In the genomic region with DNA sequence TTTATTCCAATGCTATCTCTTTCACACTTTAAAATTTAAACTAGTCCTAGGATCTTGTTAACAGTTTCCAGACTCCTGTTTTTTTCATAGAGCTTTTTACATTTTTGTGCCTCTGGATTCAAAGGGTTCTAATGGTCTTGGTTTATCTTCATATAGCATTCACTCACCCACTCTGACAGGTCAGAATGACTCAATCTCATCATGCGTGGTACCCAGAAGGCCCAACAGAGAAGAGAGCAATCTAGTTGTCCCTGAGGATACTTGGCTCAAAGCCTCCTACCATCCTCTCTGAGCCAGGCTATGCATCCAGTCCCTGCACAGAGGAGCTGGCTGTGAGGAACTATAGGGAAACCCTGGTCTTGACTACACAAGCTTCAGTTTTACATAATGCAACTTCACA, we compare ENCODE assay signal across 25 cellular contexts. TPM values are rescaled to one million over a fixed set of nuclear protein-coding genes. Genes with fewer than 3 reads are reported as not detected.
DNase-seq lines count a peak whose midpoint lies in the region; ATAC-seq and TF ChIP-seq lines count a peak whose summit lies in the region.
"Had no signal": no experiment of that assay in that cellular context is flagged by ENCODE, and none has a peak within 500 bp of the region (broad histone marks: within the 10 kb centered on the region; RNA-seq: fewer than 3 reads in every experiment).

No MANE protein-coding gene starts in this region.

- peaks cover 27% of the 10 kb centered on the region for H3F3A ChIP-seq in SK-N-SH (replicated peaks; ENCODE audit: insufficient read depth)

- peak overlapping the region; percentile 62 for H3K27ac Mint-ChIP-seq in activated T-cell treated with anti-CD3 and anti-CD28 coated beads, Interleukin-2, amount 50 U/mL, for 24 hours
- peak overlapping the region; percentile 97 for H3K27ac Mint-ChIP-seq in type B pancreatic cell
- H3K27ac Mint-ChIP-seq: GM23338 had no signal

- peaks cover 83% of the 10 kb centered on the region for H3K36me3 Mint-ChIP-seq in activated T-cell treated with anti-CD3 and anti-CD28 coated beads, Interleukin-2, amount 50 U/mL, for 24 hours (ENCODE audit: low read depth)
- peaks cover 50% of the 10 kb centered on the region for H3K36me3 Mint-ChIP-seq in activated T-cell treated with anti-CD3 and anti-CD28 coated beads, Interleukin-2, amount 50 U/mL, for 4 hours (ENCODE audit: insufficient read depth)
- peaks cover 26% of the 10 kb centered on the region for H3K36me3 Mint-ChIP-seq in type B pancreatic cell

- H3K27me3 ChIP-seq in SK-N-SH (ENCODE audit: insufficient read depth), result no peaks in the 10 kb centered on the region
- H3K27me3 ChIP-seq: sigmoid colon had no signal

- H2AFZ ChIP-seq in SK-N-SH (ENCODE audit: low read depth), result no peak overlapping the region
- H2AFZ ChIP-seq: GM23338 had no signal

- CTCF ChIA-PET in SK-N-SH (lab: Yijun Ruan, JAX), result interaction anchor here (1.3 kb wide), 1 partner anchor 475 kb away, joined by 3 read pairs; no protein-coding TSS in a partner anchor

- 35% methylated on average over 1 of the region's 1 CpG for WGBS in SK-N-SH (ENCODE audit: low lambda C conversion rate)

- H3K4me1 Mint-ChIP-seq in activated T-cell treated with anti-CD3 and anti-CD28 coated beads, Interleukin-2, amount 50 U/mL, for 24 hours (ENCODE audit: low read depth), result peaks cover 94% of the 10 kb centered on the region
- peaks cover 89% of the 10 kb centered on the region for H3K4me1 Mint-ChIP-seq in activated T-cell treated with anti-CD3 and anti-CD28 coated beads, Interleukin-2, amount 50 U/mL, for 4 hours (ENCODE audit: low read depth)
- peaks cover 46% of the 10 kb centered on the region for H3K4me1 Mint-ChIP-seq in type B pancreatic cell (ENCODE audit: unreplicated experiment)

- no peak overlapping the region for H3K4me2 ChIP-seq in SK-N-SH

- no peak overlapping the region for H3K9ac ChIP-seq in SK-N-SH

- DNase-seq in activated T-cell treated with anti-CD3 and anti-CD28 coated beads, Interleukin-2, amount 50 U/mL, for 24 hours, result no peak
- no peak for DNase-seq in activated T-cell treated with anti-CD3 and anti-CD28 coated beads, Interleukin-2, amount 50 U/mL, for 4 hours
- no peak for DNase-seq in SK-N-SH
- no peak for DNase-seq in epithelial cell of prostate (ENCODE audit: low read depth, low spot score)
- no peak for DNase-seq in type B pancreatic cell (ENCODE audit: extremely low spot score, unreplicated experiment)
- DNase-seq in stimulated activated naive CD4-positive, alpha-beta T cell treated with Interleukin-2 at 50 U/mL for 16 hours (lab: John Stamatoyannopoulos, UW), result no peak
- DNase-seq: activated CD4-positive, alpha-beta memory T cell treated with anti-CD3 and anti-CD28 coated beads, Interleukin-2, amount 10 ng/mL, durations not matched to agents 7 days and 5 days; C1 segment of cervical spinal cord; foreskin fibroblast; hippocampal formation; NCI-H1105 treated with DMSO at 0.1 percent for 48 hours; NCI-H2107; NCI-H524 treated with DMSO at 0.1 percent for 48 hours; posterior cingulate gyrus; SHP77; sigmoid colon; stimulated activated CD4-positive, alpha-beta T cell treated with anti-CD3 and anti-CD28 coated beads, Interleukin-1b, Interleukin-23, amount 100 ng/mL, for 48 hours; stimulated activated naive CD8-positive, alpha-beta T cell treated with anti-CD3 and anti-CD28 coated beads, Interleukin-15, Interleukin-2, amounts not matched to agents 100 U/mL and 50 U/mL, for 24 hours; WERI-Rb-1 had no signal

- peaks cover 14 to 71% of the 10 kb centered on the region in 2 experiments for H3K4me1 ChIP-seq in SK-N-SH (ENCODE audit: control insufficient read depth in 1 of 2, insufficient read depth in 2 of 2, low read depth in 1 of 2, low read length in 1 of 2)

- POLR2A ChIA-PET in SK-N-SH (lab: Yijun Ruan, JAX), result no interaction called here

- TF ChIP-seq CTCF in SK-N-SH (IDR thresholded peaks at IDR 0.05) (no peak), type B pancreatic cell (conservative IDR thresholded peaks at IDR 0.05) (no peak)

- H3K27ac ChIP-seq in SK-N-SH (ENCODE audit: low read depth in 2 of 2, low read length in 1 of 2) (peak overlapping the region in 1 of 2 experiments; percentile 100; a peak in 3 of 4 replicates), epithelial cell of prostate (peak overlapping the region; percentile 93)

- peaks cover 2 to 3% of the 10 kb centered on the region in 2 experiments for H3K36me3 ChIP-seq in SK-N-SH (replicated peaks in 1 of 2; ENCODE audit: control insufficient read depth in 1 of 2, insufficient read depth in 2 of 2, low read length in 1 of 2)
- H3K36me3 ChIP-seq: sigmoid colon had no signal

- no peak for TF ChIP-seq EP300 in SK-N-SH (IDR thresholded peaks at IDR 0.05; ENCODE audit: borderline replicate concordance in 1 of 2, low read depth in 1 of 2, low read length in 1 of 2)

- peaks cover 91% of the 10 kb centered on the region for H3K79me2 ChIP-seq in SK-N-SH (ENCODE audit: insufficient read depth)

- H3K4me3 ChIP-seq in SK-N-SH (ENCODE audit: low read depth in 2 of 2, low read length in 1 of 2), result no peak overlapping the region
- H3K4me3 ChIP-seq: GM23338, sigmoid colon had no signal

- H4K20me1 ChIP-seq in SK-N-SH (ENCODE audit: insufficient read depth), result no peaks in the 10 kb centered on the region; the same call in 1 of the 2 replicates

- no peak for ATAC-seq in activated T-cell treated with anti-CD3 and anti-CD28 coated beads, Interleukin-2, amount 50 U/mL, for 4 hours
- no peak for ATAC-seq in GM21515 (IDR thresholded peaks at IDR 0.05; ENCODE audit: unreplicated experiment)
- no peak for ATAC-seq in GM19395 (IDR thresholded peaks at IDR 0.05; ENCODE audit: unreplicated experiment)
- ATAC-seq: GM23338; natural killer cell treated with Interleukin-12 subunit alpha and Interleukin-12 subunit beta and Interleukin-15 and Interleukin-18, amount 100 ng/mL, for 72 hours; stimulated activated naive CD8-positive, alpha-beta T cell treated with anti-CD3 and anti-CD28 coated beads, Interleukin-15, Interleukin-2, amounts not matched to agents 100 U/mL and 50 U/mL, for 24 hours had no signal

- TF ChIP-seq RAD21 in SK-N-SH (IDR thresholded peaks at IDR 0.05; ENCODE audit: low read length), result no peak

- no peak overlapping the region for H3K4me3 Mint-ChIP-seq in activated T-cell treated with anti-CD3 and anti-CD28 coated beads, Interleukin-2, amount 50 U/mL, for 24 hours
- H3K4me3 Mint-ChIP-seq in activated T-cell treated with anti-CD3 and anti-CD28 coated beads, Interleukin-2, amount 50 U/mL, for 4 hours, result no peak overlapping the region
- no peak overlapping the region for H3K4me3 Mint-ChIP-seq in type B pancreatic cell
- H3K4me3 Mint-ChIP-seq: dendritic cell treated with granulocyte-macrophage colony-stimulating factor and Interleukin-4, amounts not matched to agents 40 ng/mL and 50 ng/mL, for 4 days; GM23338; memory B cell had no signal

- no peaks in the 10 kb centered on the region for H3K27me3 Mint-ChIP-seq in activated T-cell treated with anti-CD3 and anti-CD28 coated beads, Interleukin-2, amount 50 U/mL, for 24 hours
- H3K27me3 Mint-ChIP-seq in activated T-cell treated with anti-CD3 and anti-CD28 coated beads, Interleukin-2, amount 50 U/mL, for 4 hours (ENCODE audit: low read depth), result no peaks in the 10 kb centered on the region
- H3K27me3 Mint-ChIP-seq in type B pancreatic cell, result no peaks in the 10 kb centered on the region
- H3K27me3 Mint-ChIP-seq: activated CD4-positive, alpha-beta memory T cell treated with anti-CD3 and anti-CD28 coated beads, Interleukin-2, amount 10 ng/mL, durations not matched to agents 7 days and 5 days; dendritic cell treated with granulocyte-macrophage colony-stimulating factor and Interleukin-4, amounts not matched to agents 40 ng/mL and 50 ng/mL, for 4 days; memory B cell; natural killer cell treated with Interleukin-12 subunit alpha and Interleukin-12 subunit beta and Interleukin-15 and Interleukin-18, amount 100 ng/mL, for 72 hours had no signal

- H3K9me2 ChIP-seq in SK-N-SH, result no peaks in the 10 kb centered on the region

- no peaks in the 10 kb centered on the region for H3K9me3 ChIP-seq in SK-N-SH
- H3K9me3 ChIP-seq: sigmoid colon had no signal

- H3K9me3 Mint-ChIP-seq in activated T-cell treated with anti-CD3 and anti-CD28 coated beads, Interleukin-2, amount 50 U/mL, for 24 hours, result no peaks in the 10 kb centered on the region
- H3K9me3 Mint-ChIP-seq in activated T-cell treated with anti-CD3 and anti-CD28 coated beads, Interleukin-2, amount 50 U/mL, for 4 hours, result no peaks in the 10 kb centered on the region
- H3K9me3 Mint-ChIP-seq in type B pancreatic cell, result no peaks in the 10 kb centered on the region
- H3K9me3 Mint-ChIP-seq: activated CD4-positive, alpha-beta memory T cell treated with anti-CD3 and anti-CD28 coated beads, Interleukin-2, amount 10 ng/mL, durations not matched to agents 7 days and 5 days; dendritic cell treated with granulocyte-macrophage colony-stimulating factor and Interleukin-4, amounts not matched to agents 40 ng/mL and 50 ng/mL, for 4 days; GM23338; memory B cell; natural killer cell treated with Interleukin-12 subunit alpha and Interleukin-12 subunit beta and Interleukin-15 and Interleukin-18, amount 100 ng/mL, for 72 hours had no signal

TF ChIP-seq in SK-N-SH, 30 proteins besides CTCF, POLR2A, EP300 and RAD21:
- TF ChIP-seq NRF1 (IDR thresholded peaks at IDR 0.05; ENCODE audit: low read depth, low read length) (no peak), TCF12 (IDR thresholded peaks at IDR 0.05) (0 out of 2 replicates have a peak, but pooled peaks have one; percentile 7), PBX3 (IDR thresholded peaks at IDR 0.05) (peak; percentile 36; the same call in 1 of the 2 replicates)
TF ChIP-seq in SK-N-SH: peak in this region for 2.

RNA-seq across cellular contexts. Expression of gene MAML2, which starts 27.5 kb away (rescaled TPM):
- 10 to 100 TPM; 27.3 to 29.8 (median 29.2) TPM for total RNA-seq in activated T-cell treated with anti-CD3 and anti-CD28 coated beads, Interleukin-2, amount 50 U/mL, for 4 hours
- polyA plus RNA-seq in SK-N-SH (2012; rRNA removed), result 20.1 and 24.5 TPM in 2 replicates
- 16.5 and 20.7 TPM in 2 replicates for polyA plus RNA-seq in SK-N-SH (2012; cell fraction: cytosol; rRNA removed)
- polyA plus RNA-seq in SK-N-SH (2012; cell fraction: nucleus; rRNA removed), result 8.9 and 22.7 TPM in 2 replicates
- 20.8 and 33.6 TPM in 2 replicates for total RNA-seq in type B pancreatic cell (ENCODE audit: low replicate concordance)
